8 cellular contexts compared by ENCODE assay signal in genomic region chr6:33787336-33787953, GRCh38. TPM values are rescaled to one million over a fixed set of nuclear protein-coding genes. Genes with fewer than 3 reads are reported as not detected.
A peak's percentile ranks its signal among the peaks of the same experiment; 100 is the strongest.
DNase-seq lines count a peak whose midpoint lies in the region; ATAC-seq and TF ChIP-seq lines count a peak whose summit lies in the region.

No MANE protein-coding gene starts in this region.

- H3K27me3 ChIP-seq in BLaER1 (no peaks in the 10 kb centered on the region), Loucy (ENCODE audit: insufficient read depth, low read length, poor library complexity, severe bottlenecking) (no peaks in the 10 kb centered on the region), colonic mucosa (no peaks in the 10 kb centered on the region)

- H2AFZ ChIP-seq in Loucy (ENCODE audit: low read length), result no peak overlapping the region

- no peaks in the 10 kb centered on the region for H3K9me2 ChIP-seq in Loucy (replicated peaks; ENCODE audit: low read depth, low read length)

- peak overlapping the region; percentile 96 for H3K4me3 ChIP-seq in BLaER1
- H3K4me3 ChIP-seq in Loucy (ENCODE audit: low read length, poor library complexity, severe bottlenecking), result peak overlapping the region; percentile 93
- H3K4me3 ChIP-seq in colonic mucosa, result peak overlapping the region; percentile 99

- H3K27ac ChIP-seq in BLaER1 (0 out of 2 replicates have a peak overlapping the region, but pooled peaks have one; percentile 98), colonic mucosa (peak overlapping the region; percentile 98)

- H3K9me3 Mint-ChIP-seq in natural killer cell, result no peaks in the 10 kb centered on the region

- H3K36me3 ChIP-seq in BLaER1, result peaks cover 44% of the 10 kb centered on the region
- peaks cover 7% of the 10 kb centered on the region; the same call in 1 of the 2 replicates for H3K36me3 ChIP-seq in Loucy (ENCODE audit: insufficient read depth, low read length)
- peaks cover 12% of the 10 kb centered on the region for H3K36me3 ChIP-seq in colonic mucosa

- ATAC-seq in natural killer cell, result peak in 1 of 3 donors; percentile 1
- ATAC-seq in HG03439 (IDR thresholded peaks at IDR 0.05; ENCODE audit: unreplicated experiment), result no peak

- H3K27me3 Mint-ChIP-seq in natural killer cell (ENCODE audit: low read depth in 2 of 2), result peaks cover 0 to 3% of the 10 kb centered on the region in 2 donors

- no peaks in the 10 kb centered on the region for H3K36me3 Mint-ChIP-seq in natural killer cell

- H3K4me3 Mint-ChIP-seq in natural killer cell, result peak overlapping the region; percentile 98

- no peak for TF ChIP-seq CTCF in Loucy (conservative IDR thresholded peaks at IDR 0.05; ENCODE audit: low read length)
- no peak for TF ChIP-seq CTCF in colonic mucosa (IDR thresholded peaks at IDR 0.05)
- no peak for TF ChIP-seq CTCF in natural killer cell (IDR thresholded peaks at IDR 0.05)

- peaks cover 55 to 58% of the 10 kb centered on the region in 2 donors for H3K4me1 Mint-ChIP-seq in natural killer cell

- H3K4me2 ChIP-seq in BLaER1 (peak overlapping the region; percentile 83), Loucy (ENCODE audit: low read depth, low read length, poor library complexity, severe bottlenecking) (peak overlapping the region; percentile 98)

- peaks cover 57% of the 10 kb centered on the region for H4K20me1 ChIP-seq in BLaER1
- H4K20me1 ChIP-seq in Loucy (ENCODE audit: insufficient read depth, low read length, poor library complexity, severe bottlenecking), result peaks cover 34% of the 10 kb centered on the region

- peak overlapping the region; percentile 99 for H3K9ac ChIP-seq in BLaER1
- peak overlapping the region; percentile 83 for H3K9ac ChIP-seq in Loucy (ENCODE audit: low read depth, low read length, poor library complexity, severe bottlenecking)
- peak overlapping the region; percentile 63 to 97 for H3K9ac ChIP-seq in colonic mucosa (ENCODE audit: low read depth in 2 of 2, low read length in 2 of 2)

- DNase-seq in colonic mucosa (no peak), natural killer cell (no peak), DMS114 treated with DMSO at 0.1 percent for 48 hours (lab: John Stamatoyannopoulos, UW; ENCODE audit: unreplicated experiment) (no peak), midbrain (lab: John Stamatoyannopoulos, UW) (no peak)
- DNase-seq in activated CD4-positive, alpha-beta T cell treated with anti-CD3 and anti-CD28 coated beads, Interleukin-2, amount 50 U/mL, for 1 hour, result no peak

- intact Hi-C loops in colonic mucosa (cut with DNase I), result no loop called here
- intact Hi-C loops in natural killer cell (cut with micrococcal nuclease), result no loop called here

- peaks cover 64% of the 10 kb centered on the region for H3K79me2 ChIP-seq in Loucy (ENCODE audit: insufficient read depth, low read length)

- no peaks in the 10 kb centered on the region for H3K9me3 ChIP-seq in BLaER1
- H3K9me3 ChIP-seq in Loucy (ENCODE audit: insufficient read depth, low read depth, low read length), result no peaks in the 10 kb centered on the region
- H3K9me3 ChIP-seq in colonic mucosa, result no peaks in the 10 kb centered on the region

- no peaks in the 10 kb centered on the region for H3F3A ChIP-seq in Loucy (ENCODE audit: low read depth)

- H3K4me1 ChIP-seq in BLaER1 (peaks cover 57% of the 10 kb centered on the region), Loucy (ENCODE audit: insufficient read depth, low read length, poor library complexity, severe bottlenecking) (peaks cover 46% of the 10 kb centered on the region), colonic mucosa (peaks cover 7% of the 10 kb centered on the region)

- peak overlapping the region; percentile 90 to 96 for H3K27ac Mint-ChIP-seq in natural killer cell

RNA-seq across cellular contexts. Expression of gene LEMD2, which starts 1.5 kb away (rescaled TPM):
- total RNA-seq in colonic mucosa (10 to 100 TPM; 61.6 to 68.1 TPM), natural killer cell (100 to 1,000 TPM; 109 to 133 (median 121) TPM)

RNA-seq across cellular contexts. Expression of gene MLN, which starts 16.4 kb away (rescaled TPM):
- total RNA-seq in colonic mucosa (under 1 TPM in 1 of 2 donors, not detected in 1; 0.48 TPM), natural killer cell (not detected)

RNA-seq across cellular contexts. Expression of gene IP6K3, which starts 40.7 kb away (rescaled TPM):
- under 1 TPM; 0.17 to 0.29 TPM for total RNA-seq in colonic mucosa
- not detected for total RNA-seq in natural killer cell
